Comparison of ENCODE assay signal across 27 cellular contexts in the genomic region with DNA sequence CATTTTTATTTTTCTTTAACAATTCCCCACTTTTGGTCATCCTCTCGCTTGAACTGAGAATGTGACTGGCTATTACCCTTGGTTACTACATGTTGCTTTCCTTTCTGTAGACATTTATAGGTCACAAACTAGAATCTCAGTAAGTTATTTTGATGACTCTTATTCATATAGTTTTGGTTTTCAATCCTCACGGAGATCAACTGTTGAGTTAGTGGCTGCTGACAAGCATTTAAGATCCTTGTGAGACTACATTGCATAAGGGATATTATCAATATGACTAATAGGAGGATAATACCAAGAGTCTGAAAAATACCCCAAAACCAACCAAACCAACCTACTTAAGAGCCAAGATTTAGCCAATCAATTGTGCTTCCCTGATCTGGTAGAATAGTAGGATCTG. TPM values are rescaled to one million over a fixed set of nuclear protein-coding genes. Genes with fewer than 3 reads are reported as not detected.
"Had no signal": no experiment of that assay in that cellular context is flagged by ENCODE, and none has a peak within 500 bp of the region (broad histone marks: within the 10 kb centered on the region; RNA-seq: fewer than 3 reads in every experiment).

No MANE protein-coding gene starts in this region.

- H3K9me3 ChIP-seq: esophagus squamous epithelium, gastrocnemius medialis, left lung, lower lobe of right lung, mucosa of descending colon had no signal

- DNase-seq: dermis blood vessel endothelial cell; dorsolateral prefrontal cortex; effector CD4-positive, alpha-beta T cell; effector memory CD4-positive, alpha-beta T cell; esophagus squamous epithelium; foreskin fibroblast; foreskin melanocyte; gastrocnemius medialis; glutamatergic neuron; head of caudate nucleus; heart right ventricle; hippocampal formation; left cardiac atrium; left lung; left ventricle myocardium superior; lower lobe of right lung; mesenchymal stem cell; mucosa of descending colon had no signal

- H3K27me3 ChIP-seq: gastrocnemius medialis, left lung had no signal

- H3K4me3 ChIP-seq: coronary artery, dorsolateral prefrontal cortex, esophagus squamous epithelium, gastrocnemius medialis, heart right ventricle, left lung, lower lobe of right lung, mucosa of descending colon had no signal

- H3K36me3 ChIP-seq: esophagus squamous epithelium, gastrocnemius medialis, heart right ventricle, left lung, lower lobe of right lung had no signal

- H3K4me1 ChIP-seq: esophagus squamous epithelium, gastrocnemius medialis, heart right ventricle, left lung, lower lobe of right lung had no signal

- H3K27ac ChIP-seq: coronary artery, dorsolateral prefrontal cortex, esophagus squamous epithelium, gastrocnemius medialis, heart right ventricle, left lung, lower lobe of right lung had no signal

- H3K4me1 Mint-ChIP-seq: mesothelial cell of epicardium had no signal

- H3K27ac Mint-ChIP-seq: mesothelial cell of epicardium had no signal

- H3K4me3 Mint-ChIP-seq: mesothelial cell of epicardium had no signal

- ATAC-seq: gastrocnemius medialis, heart right ventricle, left cardiac atrium, left lung, left ventricle myocardium superior, lower lobe of right lung, mucosa of descending colon had no signal

- H3K36me3 Mint-ChIP-seq: mesothelial cell of epicardium had no signal

RNA-seq across cellular contexts. Expression of a gene that starts 16.3 kb away (rescaled TPM):
- total RNA-seq: dermis blood vessel endothelial cell, endothelial cell of umbilical vein, epithelial cell of proximal tubule, esophagus squamous epithelium, gastrocnemius medialis, glomerular endothelial cell, kidney epithelial cell, left cardiac atrium, left ventricle myocardium superior, lower lobe of right lung, lung microvascular endothelial cell, mesenteric fat pad, mesothelial cell of epicardium, myocyte had no signal

RNA-seq across cellular contexts. Expression of a gene that starts 50.4 kb away (rescaled TPM):
- total RNA-seq: dermis blood vessel endothelial cell, endothelial cell of umbilical vein, epithelial cell of proximal tubule, glomerular endothelial cell, kidney epithelial cell, lung microvascular endothelial cell, mesothelial cell of epicardium had no signal
